ENCODE assay signal across 1 cellular context in genomic region chr12:65937181-65937641, GRCh38.
TF ChIP-seq lines count a peak whose summit lies in the region.

No MANE protein-coding gene starts in this region.

TF ChIP-seq in HCT116, 20 proteins besides CTCF, POLR2A, EP300 and RAD21 (continued from another document):
- TF ChIP-seq YY1 (IDR thresholded peaks at IDR 0.05; ENCODE audit: extremely low read depth, insufficient replicate concordance, low read depth, low read length) (no peak), ZFX (IDR thresholded peaks at IDR 0.05) (no peak), EZH2 (IDR thresholded peaks at IDR 0.05) (no peak), TCF7L2 (IDR thresholded peaks at IDR 0.05; ENCODE audit: borderline replicate concordance, extremely low read depth, insufficient read depth, insufficient read length) (peak; percentile 82), ELF1 (IDR thresholded peaks at IDR 0.05; ENCODE audit: borderline replicate concordance, low read depth) (no peak), EGR1 (IDR thresholded peaks at IDR 0.05; ENCODE audit: low read depth) (no peak), ZNF274 (IDR thresholded peaks at IDR 0.05; ENCODE audit: low read depth, low read length) (no peak), POLR2AphosphoS5 (IDR thresholded peaks at IDR 0.05; ENCODE audit: low read depth, low read length) (no peak; the same call in 1 of the 2 replicates), CBX3 (IDR thresholded peaks at IDR 0.05; ENCODE audit: low read depth) (no peak)
- TF ChIP-seq, protein P1, sequence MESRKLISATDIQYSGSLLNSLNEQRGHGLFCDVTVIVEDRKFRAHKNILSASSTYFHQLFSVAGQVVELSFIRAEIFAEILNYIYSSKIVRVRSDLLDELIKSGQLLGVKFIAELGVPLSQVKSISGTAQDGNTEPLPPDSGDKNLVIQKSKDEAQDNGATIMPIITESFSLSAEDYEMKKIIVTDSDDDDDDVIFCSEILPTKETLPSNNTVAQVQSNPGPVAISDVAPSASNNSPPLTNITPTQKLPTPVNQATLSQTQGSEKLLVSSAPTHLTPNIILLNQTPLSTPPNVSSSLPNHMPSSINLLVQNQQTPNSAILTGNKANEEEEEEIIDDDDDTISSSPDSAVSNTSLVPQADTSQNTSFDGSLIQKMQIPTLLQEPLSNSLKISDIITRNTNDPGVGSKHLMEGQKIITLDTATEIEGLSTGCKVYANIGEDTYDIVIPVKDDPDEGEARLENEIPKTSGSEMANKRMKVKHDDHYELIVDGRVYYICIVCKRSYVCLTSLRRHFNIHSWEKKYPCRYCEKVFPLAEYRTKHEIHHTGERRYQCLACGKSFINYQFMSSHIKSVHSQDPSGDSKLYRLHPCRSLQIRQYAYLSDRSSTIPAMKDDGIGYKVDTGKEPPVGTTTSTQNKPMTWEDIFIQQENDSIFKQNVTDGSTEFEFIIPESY (IDR thresholded peaks at IDR 0.05; ENCODE audit: extremely low read depth, insufficient replicate concordance, low read length) = no peak
- TF ChIP-seq, protein P2, sequence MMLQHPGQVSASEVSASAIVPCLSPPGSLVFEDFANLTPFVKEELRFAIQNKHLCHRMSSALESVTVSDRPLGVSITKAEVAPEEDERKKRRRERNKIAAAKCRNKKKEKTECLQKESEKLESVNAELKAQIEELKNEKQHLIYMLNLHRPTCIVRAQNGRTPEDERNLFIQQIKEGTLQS (IDR thresholded peaks at IDR 0.05) = no peak
